Comparison of ENCODE assay signal across 18 cellular contexts in genomic region chr3:152148579-152148978, GRCh38.
DNase-seq lines count a peak whose midpoint lies in the region; ATAC-seq, FAIRE-seq and TF ChIP-seq lines count a peak whose summit lies in the region.
"Had no signal": no experiment of that assay in that cellular context is flagged by ENCODE, and none has a peak within 500 bp of the region (broad histone marks: within the 10 kb centered on the region; RNA-seq: fewer than 3 reads in every experiment).

No MANE protein-coding gene starts in this region.

- no peak overlapping the region for H2AK5ac ChIP-seq in IMR-90 (ENCODE audit: low read depth, low read length)

- no peak overlapping the region for H3K14ac ChIP-seq in IMR-90 (replicated peaks; ENCODE audit: low read depth, low read length)

- dilution Hi-C loops in IMR-90 (cut with HindIII; ENCODE audit: low sequenced_read_pairs, unreplicated experiment): no loop called here

- H3K36me3 ChIP-seq in GM23338 (ENCODE audit: insufficient read depth) (no peaks in the 10 kb centered on the region), IMR-90 (ENCODE audit: control insufficient read depth, insufficient read depth, low read length) (no peaks in the 10 kb centered on the region), K562 (ENCODE audit: control insufficient read depth, insufficient read depth, low read length) (no peaks in the 10 kb centered on the region), tibial artery (no peaks in the 10 kb centered on the region)
- H3K36me3 ChIP-seq: BE2C had no signal

- H4K91ac ChIP-seq in IMR-90 (ENCODE audit: insufficient read depth, low read depth, low read length): no peak overlapping the region; the same call in 1 of the 2 replicates

- POLR2A ChIA-PET in IMR-90 (lab: Charles Lee; ENCODE audit: unreplicated experiment): no interaction called here
- POLR2A ChIA-PET in K562 (lab: Yijun Ruan, JAX): no interaction called here
- POLR2A ChIA-PET in CD4-positive, alpha-beta T cell (lab: Charles Lee): no interaction called here

- H3K4me2 ChIP-seq in GM23338: peak overlapping the region; percentile 28; the same call in 1 of the 2 replicates
- no peak overlapping the region for H3K4me2 ChIP-seq in IMR-90 (ENCODE audit: low read depth, low read length)
- H3K4me2 ChIP-seq in K562 (ENCODE audit: insufficient read depth, low read length): no peak overlapping the region

- H4K5ac ChIP-seq in IMR-90 (ENCODE audit: low read depth, low read length): no peak overlapping the region

- H3K9me2 ChIP-seq in GM23338 (ENCODE audit: insufficient read depth): peaks cover 19% of the 10 kb centered on the region

- no TSS peak for BruUV-seq in IMR-90 (replicated peaks; lab: Mats Ljungman, UMichigan)
- BruUV-seq in K562 (replicated peaks; lab: Mats Ljungman, UMichigan): no TSS peak

- H3K9ac ChIP-seq in IMR-90 (ENCODE audit: low read depth, low read length): no peak overlapping the region
- no peak overlapping the region for H3K9ac ChIP-seq in K562 (ENCODE audit: insufficient read depth in 1 of 2, low read depth in 2 of 2, low read length in 2 of 2)

- H3K4me1 ChIP-seq in GM23338 (ENCODE audit: insufficient read depth) (peaks cover 27% of the 10 kb centered on the region), IMR-90 (ENCODE audit: control insufficient read depth, insufficient read depth, low read length) (no peaks in the 10 kb centered on the region), K562 (replicated peaks in 1 of 2; ENCODE audit: control insufficient read depth in 2 of 2, insufficient read depth in 2 of 2, low read length in 2 of 2) (no peaks in the 10 kb centered on the region), tibial artery (peaks cover 0 to 59% (median 6%) of the 10 kb centered on the region in 4 donors)
- H3K4me1 ChIP-seq: BE2C had no signal

- no peak overlapping the region; the same call in 1 of the 2 replicates for H3K23ac ChIP-seq in IMR-90 (ENCODE audit: low read depth, low read length)

- H4K8ac ChIP-seq in IMR-90 (ENCODE audit: low read depth in 2 of 2, low read length in 2 of 2): no peak overlapping the region

- DNase-seq in GM23338 (ENCODE audit: low spot score) (peak; percentile 32), IMR-90 (no peak), K562 (ENCODE audit: extremely low read depth in 1 of 4, low spot score in 3 of 4) (peak in 1 of 4 experiments; percentile 6), tibial artery (no peak), NCI-H2227 (lab: John Stamatoyannopoulos, UW; ENCODE audit: unreplicated experiment) (no peak)
- no peak for DNase-seq in CD4-positive, alpha-beta T cell
- no peak for DNase-seq in activated CD8-positive, alpha-beta memory T cell treated with anti-CD3 and anti-CD28 coated beads for 24 hours
- DNase-seq: BE2C, DMS 273 treated with DMSO at 0.1 percent for 48 hours, DND-41, KG1, NCI-H1105, NCI-H146, NCI-H2029, NCI-H226, NCI-H510A treated with DMSO at 0.1 percent for 48 hours, Right ventricle myocardium superior had no signal

- TF ChIP-seq POLR2A in IMR-90 (IDR thresholded peaks at IDR 0.05; ENCODE audit: low read depth, low read length): no peak
- no peak for TF ChIP-seq POLR2A in K562 (conservative IDR thresholded peaks at IDR 0.05)

- H3K9me3 ChIP-seq in IMR-90 (ENCODE audit: control insufficient read depth, insufficient read depth, low read length) (no peaks in the 10 kb centered on the region), K562 (replicated peaks; ENCODE audit: control insufficient read depth, insufficient read depth, low read depth, low read length) (no peaks in the 10 kb centered on the region), tibial artery (no peaks in the 10 kb centered on the region)
- H3K9me3 ChIP-seq in CD4-positive, alpha-beta T cell (ENCODE audit: control insufficient read depth, low read length): no peaks in the 10 kb centered on the region
- H3K9me3 ChIP-seq: BE2C had no signal

- H3K79me2 ChIP-seq in GM23338 (replicated peaks; ENCODE audit: insufficient read depth) (no peaks in the 10 kb centered on the region), K562 (ENCODE audit: control insufficient read depth, insufficient read depth, low read length) (no peaks in the 10 kb centered on the region)

- CTCF ChIA-PET in IMR-90 (lab: Yijun Ruan, JAX) (interaction anchor here (1.1 kb wide), 1 partner anchor 26 kb away, joined by 5 read pairs; no protein-coding TSS in a partner anchor), K562 (lab: Yijun Ruan, JAX; ENCODE audit: low intra/inter-chr PET ratio) (no interaction called here)
- CTCF ChIA-PET in CD4-positive, alpha-beta T cell (lab: Charles Lee): no interaction called here

- no peaks in the 10 kb centered on the region for H3K27me3 Mint-ChIP-seq in GM23338 (ENCODE audit: insufficient read depth, low read depth, poor library complexity)
- no peaks in the 10 kb centered on the region for H3K27me3 Mint-ChIP-seq in CD4-positive, alpha-beta T cell

- H3K36me3 Mint-ChIP-seq in GM23338 (ENCODE audit: low read depth): no peaks in the 10 kb centered on the region
- no peaks in the 10 kb centered on the region for H3K36me3 Mint-ChIP-seq in CD4-positive, alpha-beta T cell (ENCODE audit: low read depth)

- no peak overlapping the region for H3K4me3 Mint-ChIP-seq in GM23338
- H3K4me3 Mint-ChIP-seq in CD4-positive, alpha-beta T cell: no peak overlapping the region

- no peaks in the 10 kb centered on the region for H3K27me3 ChIP-seq in GM23338 (ENCODE audit: insufficient read depth)
- H3K27me3 ChIP-seq in IMR-90 (ENCODE audit: control insufficient read depth, insufficient read depth, low read length): no peaks in the 10 kb centered on the region
- no peaks in the 10 kb centered on the region for H3K27me3 ChIP-seq in K562 (ENCODE audit: control insufficient read depth in 2 of 2, insufficient read depth in 2 of 2, low read length in 2 of 2)
- no peaks in the 10 kb centered on the region for H3K27me3 ChIP-seq in tibial artery
- no peaks in the 10 kb centered on the region for H3K27me3 ChIP-seq in CD4-positive, alpha-beta T cell (ENCODE audit: control insufficient read depth, insufficient read depth, low read length)

- no CpG with 5 or more reads among the region's 1 CpG for WGBS in IMR-90 (ENCODE audit: extremely low coverage in 2 of 2, insufficient read length in 1 of 2), 2 experiments
- 0% methylated on average over 1 of the region's 1 CpG for WGBS in K562 (ENCODE audit: insufficient coverage, low coverage, missing lambda C conversion rate)

- no peak overlapping the region for H2BK5ac ChIP-seq in IMR-90 (ENCODE audit: low read depth, low read length, poor library complexity, severe bottlenecking)

- TF ChIP-seq RAD21 in IMR-90 (IDR thresholded peaks at IDR 0.05; ENCODE audit: low read length): no peak
- no peak for TF ChIP-seq RAD21 in K562 (CRISPR knock-in tag; conservative IDR thresholded peaks at IDR 0.05 in 1 of 2, IDR thresholded peaks at IDR 0.05 in 1 of 2)

- H3K4me1 Mint-ChIP-seq in GM23338: peaks cover 21% of the 10 kb centered on the region
- H3K4me1 Mint-ChIP-seq in CD4-positive, alpha-beta T cell (ENCODE audit: low read depth): peaks cover 6% of the 10 kb centered on the region

- H3K27ac Mint-ChIP-seq in GM23338: no peak overlapping the region
- no peak overlapping the region for H3K27ac Mint-ChIP-seq in CD4-positive, alpha-beta T cell

- no peak overlapping the region for H2BK20ac ChIP-seq in IMR-90 (ENCODE audit: low read depth, low read length)

- no peaks in the 10 kb centered on the region for H3K9me3 Mint-ChIP-seq in GM23338
- no peaks in the 10 kb centered on the region for H3K9me3 Mint-ChIP-seq in CD4-positive, alpha-beta T cell

- H2BK15ac ChIP-seq in IMR-90 (ENCODE audit: low read depth, low read length): no peak overlapping the region

- no peaks in the 10 kb centered on the region for H3F3A ChIP-seq in GM23338 (replicated peaks; ENCODE audit: low read depth)

- H3K9me1 ChIP-seq in IMR-90 (ENCODE audit: insufficient read depth, low read length) (no peaks in the 10 kb centered on the region), K562 (ENCODE audit: control insufficient read depth, insufficient read depth, low read length) (no peaks in the 10 kb centered on the region)

- H3K79me1 ChIP-seq in IMR-90 (ENCODE audit: low read depth in 1 of 2, low read length in 2 of 2): no peaks in the 10 kb centered on the region

- no peak overlapping the region for H2BK120ac ChIP-seq in IMR-90 (ENCODE audit: low read depth, low read length)

- no peak overlapping the region for H2AK9ac ChIP-seq in IMR-90 (replicated peaks; ENCODE audit: low read depth, low read length, poor library complexity)

- in situ Hi-C loops in IMR-90 (cut with MboI; ENCODE audit: low sequenced_read_pairs) (no loop called here), K562 (cut with MboI) (no loop called here)

- no peak for FAIRE-seq in K562 (lab: Jason Lieb, UNC)
- FAIRE-seq: GM19239 had no signal

- intact Hi-C loops in IMR-90 (cut with micrococcal nuclease) (no loop called here), K562 (cut with micrococcal nuclease) (no loop called here), tibial artery (cut with DNase I; ENCODE audit: low total_unique reads) (no loop called here)
- intact Hi-C loops in CD4-positive, alpha-beta T cell (cut with DNase I, micrococcal nuclease): no loop called here

- no peak overlapping the region for H3K4ac ChIP-seq in IMR-90 (ENCODE audit: low read depth, low read length)

- TF ChIP-seq EP300 in K562 (IDR thresholded peaks at IDR 0.05; ENCODE audit: low read length): no peak

- no peak overlapping the region for H3K56ac ChIP-seq in IMR-90 (ENCODE audit: extremely low read depth, insufficient read depth, low read length)

- H3K27ac ChIP-seq in GM23338 (ENCODE audit: low read depth): no peak overlapping the region
- no peak overlapping the region for H3K27ac ChIP-seq in IMR-90 (ENCODE audit: insufficient read depth, low read length)
- H3K27ac ChIP-seq in K562 (ENCODE audit: extremely low read depth, low read depth, low read length): no peak overlapping the region
- peak overlapping the region; percentile 49 to 69 for H3K27ac ChIP-seq in tibial artery
- no peak overlapping the region for H3K27ac ChIP-seq in CD4-positive, alpha-beta T cell (ENCODE audit: low read depth, low read length)

- TF ChIP-seq CTCF in GM23338 (conservative IDR thresholded peaks at IDR 0.05; ENCODE audit: low read depth in 2 of 2) (no peak), IMR-90 (conservative IDR thresholded peaks at IDR 0.05; ENCODE audit: low read depth, low read length) (no peak), K562 (IDR thresholded peaks at IDR 0.05 in 2 of 3, conservative IDR thresholded peaks at IDR 0.05 in 1 of 3; ENCODE audit: insufficient read depth in 2 of 3, low read depth in 1 of 3, low read length in 3 of 3) (no peak), tibial artery (IDR thresholded peaks at IDR 0.05) (no peak)
- TF ChIP-seq CTCF in CD4-positive, alpha-beta T cell (IDR thresholded peaks at IDR 0.05): no peak

- ATAC-seq in GM23338 (peak; percentile 79), IMR-90 (ENCODE audit: low read depth) (no peak), K562 (peak; percentile 72)
- no peak for ATAC-seq in CD4-positive, alpha-beta T cell (ENCODE audit: poor library complexity)

- H4K20me1 ChIP-seq in GM23338 (replicated peaks; ENCODE audit: insufficient read depth) (no peaks in the 10 kb centered on the region), IMR-90 (ENCODE audit: insufficient read depth, low read length) (no peaks in the 10 kb centered on the region), K562 (replicated peaks; ENCODE audit: control insufficient read depth, insufficient read depth, low read length) (no peaks in the 10 kb centered on the region)

- H3K18ac ChIP-seq in IMR-90 (ENCODE audit: low read depth, low read length): 0 out of 2 replicates have a peak overlapping the region, but pooled peaks have one; percentile 18

- H3K4me3 ChIP-seq in GM23338: no peak overlapping the region
- H3K4me3 ChIP-seq in IMR-90 (ENCODE audit: insufficient read depth, low read depth, low read length): no peak overlapping the region
- H3K4me3 ChIP-seq in K562: no peak overlapping the region
- H3K4me3 ChIP-seq in tibial artery: no peak overlapping the region

- H2AFZ ChIP-seq in GM23338: no peak overlapping the region; the same call in none of the 2 replicates
- no peak overlapping the region for H2AFZ ChIP-seq in IMR-90 (replicated peaks; ENCODE audit: low read length, poor library complexity)
- no peak overlapping the region for H2AFZ ChIP-seq in K562 (ENCODE audit: low read depth, low read length)

Comparison
In these comparisons a context has a peak if more than half of its experiments do, and no peak if none do; other contexts are left out.
1. ATAC-seq: peak in GM23338 (single experiment) and K562 (single experiment); none in IMR-90 (single experiment) and CD4-positive, alpha-beta T cell (single experiment).
2. H3K27ac ChIP-seq: peak in tibial artery (2 of 2); none in GM23338 (single experiment), IMR-90 (single experiment), K562 (single experiment) and CD4-positive, alpha-beta T cell (single experiment).